17 cellular contexts compared by ENCODE assay signal in genomic region chr3:82114589-82114988, GRCh38.
A peak's percentile ranks its signal among the peaks of the same experiment; 100 is the strongest.
DNase-seq lines count a peak whose midpoint lies in the region; ATAC-seq and TF ChIP-seq lines count a peak whose summit lies in the region.
"Had no signal": no experiment of that assay in that cellular context is flagged by ENCODE, and none has a peak within 500 bp of the region (broad histone marks: within the 10 kb centered on the region; RNA-seq: fewer than 3 reads in every experiment).

No MANE protein-coding gene starts in this region.

- H3K4me1 Mint-ChIP-seq in GM23338 (no peaks in the 10 kb centered on the region; the same call in 2 of the 3 replicates), WTC11 (peaks cover 7% of the 10 kb centered on the region), neural progenitor cell (peaks cover 2% of the 10 kb centered on the region), nephron progenitor cell (no peaks in the 10 kb centered on the region)
- no peaks in the 10 kb centered on the region for H3K4me1 Mint-ChIP-seq in naive thymus-derived CD8-positive, alpha-beta T cell
- H3K4me1 Mint-ChIP-seq: CD4-positive, alpha-beta memory T cell had no signal

- ATAC-seq in GM23338 (0 out of 3 replicates have a peak, but pooled peaks have one; percentile 32), WTC11 (peak; percentile 71), GM21515 (IDR thresholded peaks at IDR 0.05; ENCODE audit: unreplicated experiment) (no peak), HG03039 (IDR thresholded peaks at IDR 0.05; ENCODE audit: unreplicated experiment) (no peak)
- ATAC-seq in naive thymus-derived CD8-positive, alpha-beta T cell, result no peak

- H3K79me2 ChIP-seq in GM23338 (replicated peaks; ENCODE audit: insufficient read depth) (no peaks in the 10 kb centered on the region), neural progenitor cell (ENCODE audit: low read depth) (no peaks in the 10 kb centered on the region)

- H3K9me3 Mint-ChIP-seq in GM23338, result peaks cover 53% of the 10 kb centered on the region
- peaks cover 48% of the 10 kb centered on the region for H3K9me3 Mint-ChIP-seq in WTC11
- H3K9me3 Mint-ChIP-seq in neural progenitor cell, result peaks cover 35% of the 10 kb centered on the region
- peaks cover 41% of the 10 kb centered on the region for H3K9me3 Mint-ChIP-seq in nephron progenitor cell
- peaks cover 8 to 30% (median 15%) of the 10 kb centered on the region in 9 donors for H3K9me3 Mint-ChIP-seq in naive thymus-derived CD8-positive, alpha-beta T cell

- H3K27me3 Mint-ChIP-seq in GM23338 (ENCODE audit: insufficient read depth, low read depth, poor library complexity) (peaks cover 3% of the 10 kb centered on the region), WTC11 (ENCODE audit: low read depth) (no peaks in the 10 kb centered on the region; the same call in 1 of the 2 replicates), neural progenitor cell (ENCODE audit: insufficient read depth, low read depth) (peaks cover 2% of the 10 kb centered on the region), nephron progenitor cell (ENCODE audit: low read depth, poor library complexity) (peaks cover 1% of the 10 kb centered on the region)
- H3K27me3 Mint-ChIP-seq in naive thymus-derived CD8-positive, alpha-beta T cell, result peaks cover 0 to 20% (median 3%) of the 10 kb centered on the region in 5 donors

- peak; percentile 8 for DNase-seq in ELF-1 (ENCODE audit: low read depth, low spot score)
- DNase-seq in GM23338 (ENCODE audit: low spot score), result no peak
- DNase-seq in WTC11 (ENCODE audit: low spot score), result no peak
- no peak for DNase-seq in neural progenitor cell (ENCODE audit: low spot score)
- no peak for DNase-seq in nephron progenitor cell
- DNase-seq in naive thymus-derived CD8-positive, alpha-beta T cell, result no peak
- DNase-seq: C1 segment of cervical spinal cord, Calu3, COR-L47, DMS53, DMS79 treated with DMSO at 0.1 percent for 48 hours, GM23248, HFFc6 had no signal

- CTCF ChIA-PET in WTC11 (lab: Charles Lee), result no interaction called here

- H2AFZ ChIP-seq in GM23338 (no peak overlapping the region), neural progenitor cell (replicated peaks) (peak overlapping the region; percentile 68)
- H2AFZ ChIP-seq: GM23248 had no signal

- H3K4me3 Mint-ChIP-seq in GM23338, result no peak overlapping the region
- H3K4me3 Mint-ChIP-seq in WTC11, result no peak overlapping the region
- H3K4me3 Mint-ChIP-seq in neural progenitor cell, result no peak overlapping the region
- no peak overlapping the region for H3K4me3 Mint-ChIP-seq in nephron progenitor cell
- H3K4me3 Mint-ChIP-seq in naive thymus-derived CD8-positive, alpha-beta T cell, result no peak overlapping the region
- H3K4me3 Mint-ChIP-seq: CD4-positive, alpha-beta memory T cell; HFFc6 had no signal

- H3K4me3 ChIP-seq in GM23338 (no peak overlapping the region), neural progenitor cell (no peak overlapping the region)
- H3K4me3 ChIP-seq: GM23248, HAP-1 had no signal

- H3K27ac Mint-ChIP-seq in GM23338 (no peak overlapping the region), WTC11 (no peak overlapping the region), neural progenitor cell (no peak overlapping the region), nephron progenitor cell (no peak overlapping the region)
- H3K27ac Mint-ChIP-seq in naive thymus-derived CD8-positive, alpha-beta T cell, result no peak overlapping the region
- H3K27ac Mint-ChIP-seq: CD4-positive, alpha-beta memory T cell; HFFc6 had no signal

- H4K20me1 ChIP-seq in GM23338 (replicated peaks; ENCODE audit: insufficient read depth) (no peaks in the 10 kb centered on the region), neural progenitor cell (ENCODE audit: low read depth) (no peaks in the 10 kb centered on the region)

- H3F3A ChIP-seq in GM23338 (replicated peaks; ENCODE audit: low read depth) (no peaks in the 10 kb centered on the region), neural progenitor cell (ENCODE audit: low read depth) (no peaks in the 10 kb centered on the region)

- H3K36me3 Mint-ChIP-seq in GM23338 (ENCODE audit: low read depth) (peaks cover 42% of the 10 kb centered on the region), WTC11 (peaks cover 45% of the 10 kb centered on the region), neural progenitor cell (peaks cover 4% of the 10 kb centered on the region), nephron progenitor cell (ENCODE audit: low read depth) (peaks cover 8% of the 10 kb centered on the region)
- peaks cover 0 to 12% (median 0%) of the 10 kb centered on the region in 3 donors for H3K36me3 Mint-ChIP-seq in naive thymus-derived CD8-positive, alpha-beta T cell
- H3K36me3 Mint-ChIP-seq: CD4-positive, alpha-beta memory T cell had no signal

- no peak overlapping the region for H3K9ac ChIP-seq in neural progenitor cell
- H3K9ac ChIP-seq: GM23248 had no signal

- no peak overlapping the region for H3K27ac ChIP-seq in GM23338 (ENCODE audit: low read depth)
- H3K27ac ChIP-seq in neural progenitor cell, result no peak overlapping the region
- H3K27ac ChIP-seq: GM23248 had no signal

- no peaks in the 10 kb centered on the region for H3K4me1 ChIP-seq in GM23338 (ENCODE audit: insufficient read depth)
- no peaks in the 10 kb centered on the region for H3K4me1 ChIP-seq in neural progenitor cell
- H3K4me1 ChIP-seq: HAP-1 had no signal

- H3K9me3 ChIP-seq in neural progenitor cell (ENCODE audit: low read depth), result no peaks in the 10 kb centered on the region
- H3K9me3 ChIP-seq: HAP-1 had no signal

- POLR2A ChIA-PET in WTC11 (lab: Charles Lee), result no interaction called here
- POLR2A ChIA-PET in naive thymus-derived CD8-positive, alpha-beta T cell (lab: Charles Lee), result no interaction called here

- peaks cover 5% of the 10 kb centered on the region; the same call in 1 of the 2 replicates for H3K36me3 ChIP-seq in GM23338 (ENCODE audit: insufficient read depth)
- H3K36me3 ChIP-seq in neural progenitor cell, result no peaks in the 10 kb centered on the region
- H3K36me3 ChIP-seq: HAP-1 had no signal

- no peak overlapping the region for H3K4me2 ChIP-seq in GM23338
- H3K4me2 ChIP-seq in neural progenitor cell, result no peak overlapping the region

- H3K27me3 ChIP-seq in GM23338 (ENCODE audit: insufficient read depth), result no peaks in the 10 kb centered on the region
- no peaks in the 10 kb centered on the region for H3K27me3 ChIP-seq in neural progenitor cell

- TF ChIP-seq CTCF in GM23338 (conservative IDR thresholded peaks at IDR 0.05; ENCODE audit: low read depth in 2 of 2), result no peak
- TF ChIP-seq CTCF in WTC11 (IDR thresholded peaks at IDR 0.05), result no peak
- TF ChIP-seq CTCF in neural progenitor cell (IDR thresholded peaks at IDR 0.05), result no peak
- no peak for TF ChIP-seq CTCF in nephron progenitor cell (IDR thresholded peaks at IDR 0.05)

- no peaks in the 10 kb centered on the region for H3K9me2 ChIP-seq in GM23338 (ENCODE audit: insufficient read depth)

TF ChIP-seq in GM23338, 12 proteins besides CTCF, POLR2A, EP300 and RAD21:
- no peak for TF ChIP-seq NANOG (IDR thresholded peaks at IDR 0.05; ENCODE audit: borderline replicate concordance)
- no peak for TF ChIP-seq ZNF331 (CRISPR knock-in tag; IDR thresholded peaks at IDR 0.05; ENCODE audit: low read depth)
- no peak for TF ChIP-seq CREB1 (CRISPR knock-in tag; IDR thresholded peaks at IDR 0.05; ENCODE audit: low read depth)
- TF ChIP-seq EZH2 (IDR thresholded peaks at IDR 0.05; ENCODE audit: low read depth, unreplicated experiment), result no peak
- no peak for TF ChIP-seq ETS1 (IDR thresholded peaks at IDR 0.05)

TF ChIP-seq in WTC11, 78 proteins besides CTCF, POLR2A, EP300 and RAD21:
- no peak for TF ChIP-seq NR2C2 (CRISPR knock-in tag; IDR thresholded peaks at IDR 0.05)
- TF ChIP-seq HMGA2 (CRISPR knock-in tag; IDR thresholded peaks at IDR 0.05), result no peak
- TF ChIP-seq, protein P1, sequence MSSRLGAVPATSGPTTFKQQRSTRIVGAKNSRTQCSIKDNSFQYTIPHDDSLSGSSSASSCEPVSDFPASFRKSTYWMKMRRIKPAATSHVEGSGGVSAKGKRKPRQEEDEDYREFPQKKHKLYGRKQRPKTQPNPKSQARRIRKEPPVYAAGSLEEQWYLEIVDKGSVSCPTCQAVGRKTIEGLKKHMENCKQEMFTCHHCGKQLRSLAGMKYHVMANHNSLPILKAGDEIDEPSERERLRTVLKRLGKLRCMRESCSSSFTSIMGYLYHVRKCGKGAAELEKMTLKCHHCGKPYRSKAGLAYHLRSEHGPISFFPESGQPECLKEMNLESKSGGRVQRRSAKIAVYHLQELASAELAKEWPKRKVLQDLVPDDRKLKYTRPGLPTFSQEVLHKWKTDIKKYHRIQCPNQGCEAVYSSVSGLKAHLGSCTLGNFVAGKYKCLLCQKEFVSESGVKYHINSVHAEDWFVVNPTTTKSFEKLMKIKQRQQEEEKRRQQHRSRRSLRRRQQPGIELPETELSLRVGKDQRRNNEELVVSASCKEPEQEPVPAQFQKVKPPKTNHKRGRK (CRISPR knock-in tag; IDR thresholded peaks at IDR 0.05; ENCODE audit: borderline replicate concordance), result no peak
- TF ChIP-seq JUN (CRISPR knock-in tag; IDR thresholded peaks at IDR 0.05), result no peak
- no peak for TF ChIP-seq MYBL2 (CRISPR knock-in tag; IDR thresholded peaks at IDR 0.05)
- TF ChIP-seq ZNF396 (CRISPR knock-in tag; IDR thresholded peaks at IDR 0.05; ENCODE audit: borderline replicate concordance), result no peak
- no peak for TF ChIP-seq USF2 (CRISPR knock-in tag; IDR thresholded peaks at IDR 0.05)
- TF ChIP-seq CBFB (CRISPR knock-in tag; IDR thresholded peaks at IDR 0.05; ENCODE audit: low read depth), result no peak

Comparison
In these comparisons a context has a peak if more than half of its experiments do, and no peak if none do; other contexts are left out.
1. ATAC-seq: peak in GM23338 (single experiment) and WTC11 (single experiment); none in GM21515 (single experiment), HG03039 (single experiment) and naive thymus-derived CD8-positive, alpha-beta T cell (0 of 2).